ENCODE assay signal across 30 cellular contexts in genomic region chr10:33882996-33883395, GRCh38.
"Had no signal": no experiment of that assay in that cellular context is flagged by ENCODE, and none has a peak within 500 bp of the region (broad histone marks: within the 10 kb centered on the region; RNA-seq: fewer than 3 reads in every experiment).

No MANE protein-coding gene starts in this region.

- DNase-seq: activated effector memory CD4-positive, alpha-beta T cell treated with anti-CD3 and anti-CD28 coated beads, Interleukin-2, amount 50 U/mL, for 16 hours; activated effector memory CD4-positive, alpha-beta T cell treated with Interleukin-2 at 50 U/mL for 16 hours; activated gamma-delta T cell; activated gamma-delta T cell treated with Interleukin-2 at 50 U/mL for 16 hours; activated naive CD4-positive, alpha-beta T cell; activated naive CD4-positive, alpha-beta T cell treated with anti-CD3 and anti-CD28 coated beads for 36 hours; activated naive CD4-positive, alpha-beta T cell treated with anti-CD3 and anti-CD28 coated beads, Interleukin-2, amount 10 ng/mL, durations not matched to agents 7 days and 5 days; activated naive CD4-positive, alpha-beta T cell treated with anti-CD3 and anti-CD28 coated beads, Interleukin-2, amount 50 U/mL, for 16 hours; activated naive CD4-positive, alpha-beta T cell treated with Interleukin-2 at 50 U/mL for 16 hours; activated naive CD8-positive, alpha-beta T cell treated with anti-CD3 and anti-CD28 coated beads for 36 hours; activated naive CD8-positive, alpha-beta T cell treated with anti-CD3 and anti-CD28 coated beads, Interleukin-2, amount 10 ng/mL, durations not matched to agents 7 days and 5 days; activated naive CD8-positive, alpha-beta T cell treated with anti-CD3 and anti-CD28 coated beads, Interleukin-2, amount 50 U/mL, for 24 hours; activated T-cell treated with anti-CD3 and anti-CD28 coated beads, Interleukin-2, amount 50 U/mL, for 4 hours; activated T-cell treated with anti-CD3 and anti-CD28 coated beads, Interleukin-2, amount 50 U/mL, for 48 hours; activated T-cell treated with anti-CD3 and anti-CD28 coated beads, Interleukin-2, amount 50 U/mL, for 72 hours; adrenal gland; amniotic stem cell; amygdala; anterior cingulate cortex; aorta; body of pancreas; brain microvascular endothelial cell; caudate nucleus; central memory CD4-positive, alpha-beta T cell; cerebellar nuclear complex had no signal

- H3K27ac ChIP-seq: adrenal gland, ascending aorta, brain microvascular endothelial cell, breast epithelium, cardiac muscle cell had no signal

- H3K4me3 ChIP-seq: adrenal gland, ascending aorta, body of pancreas, breast epithelium, cardiac muscle cell had no signal

- H3K9me3 ChIP-seq: adrenal gland, ascending aorta, body of pancreas, breast epithelium had no signal

- ATAC-seq: activated naive CD4-positive, alpha-beta T cell treated with anti-CD3 and anti-CD28 coated beads, Interleukin-2, amount 50 U/mL, for 72 hours; activated naive CD8-positive, alpha-beta T cell treated with anti-CD3 and anti-CD28 coated beads, Interleukin-2, amount 50 U/mL, for 24 hours; activated T-cell treated with anti-CD3 and anti-CD28 coated beads, Interleukin-2, amount 50 U/mL, for 4 hours; activated T-cell treated with anti-CD3 and anti-CD28 coated beads, Interleukin-2, amount 50 U/mL, for 72 hours; activated T-helper 17 cell treated with anti-CD3 and anti-CD28 coated beads, Interleukin-2, amount 50 U/mL, for 72 hours had no signal

- H3K4me1 ChIP-seq: adrenal gland, ascending aorta, body of pancreas, breast epithelium had no signal

- H3K27me3 ChIP-seq: adrenal gland, ascending aorta, body of pancreas, brain microvascular endothelial cell, breast epithelium, cardiac muscle cell had no signal

- H3K36me3 ChIP-seq: adrenal gland, ascending aorta, brain microvascular endothelial cell, breast epithelium, cardiac muscle cell had no signal
